In genomic region chr12:97131220-97131981, GRCh38 we compare ENCODE assay signal across 23 cellular contexts.
DNase-seq lines count a peak whose midpoint lies in the region; ATAC-seq and TF ChIP-seq lines count a peak whose summit lies in the region.
"Had no signal": no experiment of that assay in that cellular context is flagged by ENCODE, and none has a peak within 500 bp of the region (broad histone marks: within the 10 kb centered on the region; RNA-seq: fewer than 3 reads in every experiment).

No MANE protein-coding gene starts in this region.

- DNase-seq in A673 (ENCODE audit: low spot score), result peak; percentile 6
- peak; percentile 9 for DNase-seq in NCI-H345 treated with DMSO at 0.1 percent for 48 hours (lab: John Stamatoyannopoulos, UW; ENCODE audit: unreplicated experiment)
- peak; percentile 26 for DNase-seq in hepatocyte (ENCODE audit: low spot score)
- no peak for DNase-seq in nephron progenitor cell
- DNase-seq in progenitor cell of endocrine pancreas (ENCODE audit: low spot score, unreplicated experiment), result no peak
- no peak for DNase-seq in RKO (ENCODE audit: low spot score)
- DNase-seq in glomerular visceral epithelial cell (ENCODE audit: extremely low spot score), result no peak
- DNase-seq: activated CD4-positive, alpha-beta memory T cell treated with anti-CD3 and anti-CD28 coated beads, Interleukin-2, amount 10 ng/mL, durations not matched to agents 7 days and 5 days; activated gamma-delta T cell; activated T-cell treated with anti-CD3 and anti-CD28 coated beads for 4 hours; BE2C; COR-L47; DND-41; left lung; NCI-H187; NCI-H446; RPMI8226; stimulated activated CD4-positive, alpha-beta T cell treated with anti-CD3 and anti-CD28 coated beads, Interleukin-4, amount 100 ng/mL, for 4 hours; stomach; T1000 had no signal

- H4K20me1 ChIP-seq in hepatocyte (ENCODE audit: insufficient read depth, poor library complexity, severe bottlenecking), result no peaks in the 10 kb centered on the region

- H3K27me3 Mint-ChIP-seq in nephron progenitor cell (ENCODE audit: low read depth, poor library complexity) (peaks cover 5% of the 10 kb centered on the region), progenitor cell of endocrine pancreas (no peaks in the 10 kb centered on the region)
- H3K27me3 Mint-ChIP-seq: activated CD4-positive, alpha-beta memory T cell treated with anti-CD3 and anti-CD28 coated beads, Interleukin-2, amount 10 ng/mL, durations not matched to agents 7 days and 5 days had no signal

- no peaks in the 10 kb centered on the region for H3K79me2 ChIP-seq in hepatocyte

- POLR2A ChIA-PET in A673 (lab: Charles Lee; ENCODE audit: low non-redundant PET), result no interaction called here

- no peak for ATAC-seq in HG02938 (IDR thresholded peaks at IDR 0.05; ENCODE audit: unreplicated experiment)
- ATAC-seq: left lung had no signal

- H3K9me3 Mint-ChIP-seq in nephron progenitor cell, result peaks cover 22% of the 10 kb centered on the region
- H3K9me3 Mint-ChIP-seq in progenitor cell of endocrine pancreas (ENCODE audit: low read depth), result no peaks in the 10 kb centered on the region
- H3K9me3 Mint-ChIP-seq: activated CD4-positive, alpha-beta memory T cell treated with anti-CD3 and anti-CD28 coated beads, Interleukin-2, amount 10 ng/mL, durations not matched to agents 7 days and 5 days had no signal

- H3K36me3 ChIP-seq in A673 (ENCODE audit: insufficient read depth, low read length, poor library complexity, severe bottlenecking) (no peaks in the 10 kb centered on the region), hepatocyte (replicated peaks; ENCODE audit: insufficient read depth, low read depth) (no peaks in the 10 kb centered on the region)
- H3K36me3 ChIP-seq: BE2C, breast epithelium, left lung, right atrium auricular region, stomach had no signal

- BruUV-seq in A673 (replicated peaks; lab: Mats Ljungman, UMichigan), result no TSS peak

- WGBS in hepatocyte (ENCODE audit: low lambda C conversion rate, missing lambda C conversion rate), result 33% methylated on average over 4 of the region's 4 CpGs

- H3K4me1 Mint-ChIP-seq in nephron progenitor cell, result peaks cover 23% of the 10 kb centered on the region
- H3K4me1 Mint-ChIP-seq in progenitor cell of endocrine pancreas (ENCODE audit: low read depth), result peaks cover 6% of the 10 kb centered on the region
- H3K4me1 Mint-ChIP-seq: activated CD4-positive, alpha-beta memory T cell treated with anti-CD3 and anti-CD28 coated beads, Interleukin-2, amount 10 ng/mL, durations not matched to agents 7 days and 5 days had no signal

- no peak for TF ChIP-seq CTCF in A673 (conservative IDR thresholded peaks at IDR 0.05; ENCODE audit: low read depth, low read length)
- TF ChIP-seq CTCF in hepatocyte (IDR thresholded peaks at IDR 0.05; ENCODE audit: poor library complexity), result no peak
- TF ChIP-seq CTCF in nephron progenitor cell (IDR thresholded peaks at IDR 0.05), result no peak
- no peak for TF ChIP-seq CTCF in progenitor cell of endocrine pancreas (IDR thresholded peaks at IDR 0.05; ENCODE audit: unreplicated experiment)

- H3K4me3 ChIP-seq in A673 (ENCODE audit: low read depth, low read length, poor library complexity, severe bottlenecking) (no peak overlapping the region), hepatocyte (no peak overlapping the region)
- H3K4me3 ChIP-seq: breast epithelium, left lung, right atrium auricular region, stomach had no signal

- H3K4me1 ChIP-seq in A673 (ENCODE audit: insufficient read depth, low read length, poor library complexity, severe bottlenecking) (no peaks in the 10 kb centered on the region), hepatocyte (ENCODE audit: insufficient read depth) (no peaks in the 10 kb centered on the region)
- H3K4me1 ChIP-seq: BE2C, breast epithelium, left lung, right atrium auricular region, stomach had no signal

- H3K4me3 Mint-ChIP-seq in nephron progenitor cell (no peak overlapping the region), progenitor cell of endocrine pancreas (ENCODE audit: low read depth) (no peak overlapping the region)
- H3K4me3 Mint-ChIP-seq: activated CD4-positive, alpha-beta memory T cell treated with anti-CD3 and anti-CD28 coated beads, Interleukin-2, amount 10 ng/mL, durations not matched to agents 7 days and 5 days had no signal

- H3K9me2 ChIP-seq in hepatocyte (replicated peaks; ENCODE audit: insufficient read depth), result no peaks in the 10 kb centered on the region

- H3K27me3 ChIP-seq in A673 (replicated peaks; ENCODE audit: insufficient read depth, low read depth, low read length, poor library complexity), result peaks cover 18% of the 10 kb centered on the region
- H3K27me3 ChIP-seq in hepatocyte, result no peaks in the 10 kb centered on the region
- H3K27me3 ChIP-seq: BE2C, breast epithelium, left lung, right atrium auricular region, stomach had no signal

- no peaks in the 10 kb centered on the region for H3K9me3 ChIP-seq in A673 (ENCODE audit: low read depth, low read length, poor library complexity, severe bottlenecking)
- H3K9me3 ChIP-seq in hepatocyte (ENCODE audit: low read depth), result no peaks in the 10 kb centered on the region
- H3K9me3 ChIP-seq: BE2C, breast epithelium, left lung, right atrium auricular region, stomach had no signal

- H3K36me3 Mint-ChIP-seq in nephron progenitor cell (ENCODE audit: low read depth), result peaks cover 8% of the 10 kb centered on the region
- H3K36me3 Mint-ChIP-seq in progenitor cell of endocrine pancreas (ENCODE audit: insufficient read depth), result peaks cover 2% of the 10 kb centered on the region

- H2AFZ ChIP-seq in hepatocyte, result no peak overlapping the region

- H3K27ac Mint-ChIP-seq in nephron progenitor cell (peak overlapping the region; percentile 9), progenitor cell of endocrine pancreas (no peak overlapping the region)
- H3K27ac Mint-ChIP-seq: activated CD4-positive, alpha-beta memory T cell treated with anti-CD3 and anti-CD28 coated beads, Interleukin-2, amount 10 ng/mL, durations not matched to agents 7 days and 5 days had no signal

- H3K4me2 ChIP-seq in hepatocyte, result no peak overlapping the region

- intact Hi-C loops in A673 (cut with micrococcal nuclease; ENCODE audit: unreplicated experiment), result no loop called here

- CTCF ChIA-PET in A673 (lab: Charles Lee), result no interaction called here

- no peak overlapping the region for H3K27ac ChIP-seq in A673 (ENCODE audit: low read depth, low read length, poor library complexity, severe bottlenecking)
- H3K27ac ChIP-seq in hepatocyte, result no peak overlapping the region
- H3K27ac ChIP-seq: breast epithelium, left lung, right atrium auricular region, stomach had no signal

Comparison
In these comparisons a context has a peak if more than half of its experiments do, and no peak if none do; other contexts are left out.
1. DNase-seq: peak in A673 (single experiment), NCI-H345 treated with DMSO at 0.1 percent for 48 hours (single experiment) and hepatocyte (single experiment); none in nephron progenitor cell (single experiment), progenitor cell of endocrine pancreas (single experiment), RKO (single experiment) and glomerular visceral epithelial cell (single experiment).